Comparison of ENCODE assay signal across 14 cellular contexts in genomic region chr2:47190188-47190818, GRCh38. TPM values are rescaled to one million over a fixed set of nuclear protein-coding genes. Genes with fewer than 3 reads are reported as not detected.
DNase-seq lines count a peak whose midpoint lies in the region; ATAC-seq, FAIRE-seq and TF ChIP-seq lines count a peak whose summit lies in the region.
"Had no signal": no experiment of that assay in that cellular context is flagged by ENCODE, and none has a peak within 500 bp of the region (broad histone marks: within the 10 kb centered on the region; RNA-seq: fewer than 3 reads in every experiment).

No MANE protein-coding gene starts in this region.

- peaks cover 4% of the 10 kb centered on the region for H3F3A ChIP-seq in neural cell (ENCODE audit: insufficient read depth, low read length, poor library complexity, severe bottlenecking)

- H4K20me1 ChIP-seq in endothelial cell of umbilical vein (replicated peaks; ENCODE audit: control insufficient read depth, extremely low read depth, insufficient read depth, low read length) (no peaks in the 10 kb centered on the region), neural cell (ENCODE audit: insufficient read depth) (no peaks in the 10 kb centered on the region)

- BruUV-seq in endothelial cell of umbilical vein (replicated peaks; lab: Mats Ljungman, UMichigan): no TSS peak

- H3K9ac ChIP-seq in endothelial cell of umbilical vein (replicated peaks; ENCODE audit: extremely low read depth, insufficient read depth, low read length) (peak overlapping the region; percentile 39), neural cell (ENCODE audit: low read length) (no peak overlapping the region)

- H3K27me3 ChIP-seq in endothelial cell of umbilical vein (ENCODE audit: control insufficient read depth in 2 of 2, insufficient read depth in 2 of 2, low read length in 2 of 2): no peaks in the 10 kb centered on the region
- no peaks in the 10 kb centered on the region for H3K27me3 ChIP-seq in neural cell (ENCODE audit: insufficient read depth, low read depth, low read length)
- H3K27me3 ChIP-seq: ovary, upper lobe of right lung had no signal

- H3K79me2 ChIP-seq in endothelial cell of umbilical vein (ENCODE audit: control insufficient read depth, insufficient read depth, low read length): no peaks in the 10 kb centered on the region
- no peaks in the 10 kb centered on the region for H3K79me2 ChIP-seq in neural cell (replicated peaks; ENCODE audit: insufficient read depth, low read length)

- ATAC-seq in activated naive CD4-positive, alpha-beta T cell treated with anti-CD3 and anti-CD28 coated beads, Interleukin-2, amount 50 U/mL, for 72 hours: no peak
- no peak for ATAC-seq in HG02763 (IDR thresholded peaks at IDR 0.05; ENCODE audit: unreplicated experiment)
- ATAC-seq: K562, upper lobe of right lung had no signal

- no peak for TF ChIP-seq POLR2A in endothelial cell of umbilical vein (IDR thresholded peaks at IDR 0.05; ENCODE audit: low read depth, low read length)

- no peak for TF ChIP-seq EP300 in neural cell (conservative IDR thresholded peaks at IDR 0.05; ENCODE audit: poor library complexity, severe bottlenecking)

- no peaks in the 10 kb centered on the region for H3K9me3 Mint-ChIP-seq in activated naive CD4-positive, alpha-beta T cell treated with anti-CD3 and anti-CD28 coated beads, Interleukin-2, amount 50 U/mL, for 72 hours
- H3K9me3 Mint-ChIP-seq: activated naive CD4-positive, alpha-beta T cell treated with anti-CD3 and anti-CD28 coated beads, Interleukin-2, amount 50 U/mL, for 24 hours had no signal

- peak overlapping the region; percentile 77 for H3K27ac ChIP-seq in endothelial cell of umbilical vein (ENCODE audit: insufficient read depth, low read depth, low read length)
- H3K27ac ChIP-seq in neural cell (ENCODE audit: low read length): peak overlapping the region; percentile 24
- H3K27ac ChIP-seq: upper lobe of right lung had no signal

- H3K4me1 ChIP-seq in endothelial cell of umbilical vein (ENCODE audit: control insufficient read depth, extremely low read depth, insufficient read depth, low read length): peaks cover 45% of the 10 kb centered on the region

- H3K4me2 ChIP-seq in endothelial cell of umbilical vein (ENCODE audit: insufficient read depth, low read length) (peak overlapping the region; percentile 19), neural cell (ENCODE audit: low read length) (no peak overlapping the region)

- H3K9me2 ChIP-seq in neural cell (ENCODE audit: insufficient read depth, low read length): no peaks in the 10 kb centered on the region

- no peaks in the 10 kb centered on the region for H3K9me3 ChIP-seq in endothelial cell of umbilical vein (replicated peaks; ENCODE audit: control insufficient read depth, insufficient read depth, low read length)
- no peaks in the 10 kb centered on the region for H3K9me3 ChIP-seq in neural cell (ENCODE audit: low read length)
- H3K9me3 ChIP-seq: ovary, upper lobe of right lung had no signal

- no peak for TF ChIP-seq CTCF in endothelial cell of umbilical vein (IDR thresholded peaks at IDR 0.05; ENCODE audit: extremely low read depth in 1 of 2, insufficient read depth in 1 of 2, low read depth in 1 of 2, low read length in 2 of 2)
- TF ChIP-seq CTCF in neural cell (IDR thresholded peaks at IDR 0.05; ENCODE audit: poor library complexity, severe bottlenecking): no peak

- H2AFZ ChIP-seq in endothelial cell of umbilical vein (ENCODE audit: low read depth, low read length): no peak overlapping the region
- H2AFZ ChIP-seq in neural cell (ENCODE audit: low read depth, low read length): no peak overlapping the region

- FAIRE-seq in endothelial cell of umbilical vein (lab: Jason Lieb, UNC): peak; percentile 71
- FAIRE-seq: islet of Langerhans, K562 had no signal

- dilution Hi-C loops in endothelial cell of umbilical vein (cut with MboI; ENCODE audit: extremely low pct_ligation_motif_present, low sequenced_read_pairs): no loop called here

- DNase-seq in AG20443 (ENCODE audit: low spot score) (peak; percentile 56), NCI-H226 (peak; percentile 72), endothelial cell of umbilical vein (ENCODE audit: low read depth, low spot score) (peak; percentile 46), NCI-H524 treated with DMSO at 0.1 percent for 48 hours (lab: John Stamatoyannopoulos, UW) (no peak), GM19238 (ENCODE audit: insufficient read length, low spot score) (no peak)
- no peak for DNase-seq in activated naive CD4-positive, alpha-beta T cell treated with anti-CD3 and anti-CD28 coated beads, Interleukin-2, amount 50 U/mL, for 72 hours (ENCODE audit: low spot score in 2 of 2)
- DNase-seq: activated CD4-positive, alpha-beta T cell treated with anti-CD3 and anti-CD28 coated beads, Interleukin-2, amount 50 U/mL, for 1 hour; ovary; upper lobe of right lung had no signal

- H3K36me3 Mint-ChIP-seq in activated naive CD4-positive, alpha-beta T cell treated with anti-CD3 and anti-CD28 coated beads, Interleukin-2, amount 50 U/mL, for 72 hours: no peaks in the 10 kb centered on the region
- H3K36me3 Mint-ChIP-seq: activated naive CD4-positive, alpha-beta T cell treated with anti-CD3 and anti-CD28 coated beads, Interleukin-2, amount 50 U/mL, for 24 hours had no signal

- no peaks in the 10 kb centered on the region for H3K9me1 ChIP-seq in endothelial cell of umbilical vein (replicated peaks; ENCODE audit: control insufficient read depth, extremely low read depth, insufficient read depth, low read length)

- intact Hi-C loops in endothelial cell of umbilical vein (cut with micrococcal nuclease): no loop called here

- CTCF ChIA-PET in endothelial cell of umbilical vein (lab: Charles Lee): interaction anchor here (0.6 kb wide), 1 partner anchor 109 kb away, joined by 4 read pairs; no protein-coding TSS in a partner anchor

- H3K27ac Mint-ChIP-seq in activated naive CD4-positive, alpha-beta T cell treated with anti-CD3 and anti-CD28 coated beads, Interleukin-2, amount 50 U/mL, for 72 hours: no peak overlapping the region
- H3K27ac Mint-ChIP-seq: activated naive CD4-positive, alpha-beta T cell treated with anti-CD3 and anti-CD28 coated beads, Interleukin-2, amount 50 U/mL, for 24 hours had no signal

- H3K36me3 ChIP-seq in endothelial cell of umbilical vein (ENCODE audit: control insufficient read depth in 2 of 2, extremely low read depth in 1 of 2, insufficient read depth in 2 of 2, low read length in 2 of 2): no peaks in the 10 kb centered on the region
- H3K36me3 ChIP-seq in neural cell (ENCODE audit: insufficient read depth, low read length): no peaks in the 10 kb centered on the region
- H3K36me3 ChIP-seq: ovary, upper lobe of right lung had no signal

- POLR2A ChIA-PET in endothelial cell of umbilical vein (lab: Charles Lee): interaction anchor here (0.6 kb wide), 1 partner anchor 18 kb away, joined by 4 read pairs; no protein-coding TSS in a partner anchor

- no peak overlapping the region for H3K4me3 ChIP-seq in endothelial cell of umbilical vein (replicated peaks in 1 of 3; ENCODE audit: insufficient read depth in 1 of 3, low read depth in 1 of 3, low read length in 3 of 3)
- H3K4me3 ChIP-seq in neural cell (ENCODE audit: low read length): no peak overlapping the region
- H3K4me3 ChIP-seq: K562, ovary, upper lobe of right lung had no signal

- TF ChIP-seq RAD21 in neural cell (conservative IDR thresholded peaks at IDR 0.05): no peak

TF ChIP-seq in endothelial cell of umbilical vein, 7 proteins besides CTCF, POLR2A, EP300 and RAD21:
- TF ChIP-seq POLR2AphosphoS5 (IDR thresholded peaks at IDR 0.05; ENCODE audit: insufficient read depth, low read depth, low read length): no peak
- TF ChIP-seq FOS (IDR thresholded peaks at IDR 0.05; ENCODE audit: borderline replicate concordance, insufficient read depth, low read length): peak; percentile 23

TF ChIP-seq in neural cell, 6 proteins besides CTCF, POLR2A, EP300 and RAD21 (continues in another document):
- TF ChIP-seq POLR2AphosphoS5 (IDR thresholded peaks at IDR 0.05) (no peak), EZH2 (IDR thresholded peaks at IDR 0.05; ENCODE audit: borderline replicate concordance, insufficient read depth, low read length, poor library complexity, severe bottlenecking) (no peak), SMC3 (conservative IDR thresholded peaks at IDR 0.05; ENCODE audit: poor library complexity) (no peak), TAF1 (IDR thresholded peaks at IDR 0.05; ENCODE audit: low read depth) (no peak)

RNA-seq across cellular contexts. Expression of gene CALM2, which starts 14.0 kb away (rescaled TPM):
- 446 and 501 TPM in 2 replicates for total RNA-seq in endothelial cell of umbilical vein
- polyA plus RNA-seq in endothelial cell of umbilical vein (209 and 327 TPM in 2 replicates), neural cell (2,754 and 3,027 TPM in 2 replicates)
- 312 and 385 TPM in 2 replicates for polyA plus RNA-seq in endothelial cell of umbilical vein (2011; cell fraction: cytosol; rRNA removed)
- 146 and 242 TPM in 2 replicates for polyA plus RNA-seq in endothelial cell of umbilical vein (2011; cell fraction: nucleus; rRNA removed)
- polyA plus RNA-seq in endothelial cell of umbilical vein (2012): 674 and 938 TPM in 2 replicates
- polyA minus RNA-seq in endothelial cell of umbilical vein (79.6 and 100 TPM in 2 replicates), neural cell (581 and 749 TPM in 2 replicates)
- 129 TPM for polyA minus RNA-seq in endothelial cell of umbilical vein (2011; cell fraction: cytosol; rRNA and poly(A)+ RNA removed)
- 71.9 and 97.9 TPM in 2 replicates for polyA minus RNA-seq in endothelial cell of umbilical vein (2011; cell fraction: nucleus; rRNA and poly(A)+ RNA removed)
- 100 to 1,000 TPM; 327 to 430 TPM for total RNA-seq in activated naive CD4-positive, alpha-beta T cell treated with anti-CD3 and anti-CD28 coated beads, Interleukin-2, amount 50 U/mL, for 72 hours

RNA-seq across cellular contexts. Expression of gene STPG4, which starts 35.2 kb away (rescaled TPM):
- total RNA-seq in endothelial cell of umbilical vein: 0.21 and 0.53 TPM in 2 replicates
- polyA plus RNA-seq in endothelial cell of umbilical vein: not detected in 2 replicates
- not detected in 2 replicates for polyA plus RNA-seq in endothelial cell of umbilical vein (2011; cell fraction: cytosol; rRNA removed)
- polyA plus RNA-seq in endothelial cell of umbilical vein (2011; cell fraction: nucleus; rRNA removed): 0.25 and 0.32 TPM in 2 replicates
- not detected in 2 replicates for polyA plus RNA-seq in endothelial cell of umbilical vein (2012)
- polyA minus RNA-seq in endothelial cell of umbilical vein: 0.36 TPM in 1 of 2 replicates, not detected in the other
- not detected for polyA minus RNA-seq in endothelial cell of umbilical vein (2011; cell fraction: cytosol; rRNA and poly(A)+ RNA removed)
- polyA minus RNA-seq in endothelial cell of umbilical vein (2011; cell fraction: nucleus; rRNA and poly(A)+ RNA removed): 0.53 and 0.58 TPM in 2 replicates
- polyA plus RNA-seq in neural cell: 0.98 TPM in 1 of 2 replicates, not detected in the other
- polyA minus RNA-seq in neural cell: 1.5 and 1.7 TPM in 2 replicates
- total RNA-seq in activated naive CD4-positive, alpha-beta T cell treated with anti-CD3 and anti-CD28 coated beads, Interleukin-2, amount 50 U/mL, for 72 hours: under 1 TPM in 1 of 2 donors, not detected in 1; 0.55 TPM
- total RNA-seq: upper lobe of right lung had no signal

Comparison
In these comparisons a context has a peak if more than half of its experiments do, and no peak if none do; other contexts are left out.
1. DNase-seq: peak in AG20443 (single experiment), NCI-H226 (single experiment) and endothelial cell of umbilical vein (single experiment); none in NCI-H524 treated with DMSO at 0.1 percent for 48 hours (single experiment), activated naive CD4-positive, alpha-beta T cell treated with anti-CD3 and anti-CD28 coated beads, Interleukin-2, amount 50 U/mL, for 72 hours (0 of 2) and GM19238 (single experiment).